Comparison of ENCODE assay signal across 19 cellular contexts in the genomic region with DNA sequence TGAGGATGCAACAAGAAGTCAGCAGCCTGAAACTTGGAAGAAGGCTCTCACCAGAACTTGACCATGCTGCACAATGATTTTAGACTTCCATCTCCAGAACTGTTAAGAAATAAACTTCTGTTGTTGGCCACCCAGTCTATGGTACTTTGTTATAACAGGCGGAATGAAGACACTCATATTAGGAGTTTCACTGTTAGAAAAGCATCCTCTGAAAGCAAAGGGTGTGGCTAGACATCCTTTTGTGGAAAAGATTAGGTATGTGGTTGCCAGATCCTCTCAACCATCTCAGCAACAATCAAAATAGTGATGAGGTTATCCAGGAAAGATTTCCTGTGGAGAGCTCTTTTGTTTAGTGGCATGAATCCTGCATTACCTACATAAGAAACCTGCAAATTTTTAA. TPM values are rescaled to one million over a fixed set of nuclear protein-coding genes. Genes with fewer than 3 reads are reported as not detected.
DNase-seq lines count a peak whose midpoint lies in the region; ATAC-seq, FAIRE-seq and TF ChIP-seq lines count a peak whose summit lies in the region.
"Had no signal": no experiment of that assay in that cellular context is flagged by ENCODE, and none has a peak within 500 bp of the region (broad histone marks: within the 10 kb centered on the region; RNA-seq: fewer than 3 reads in every experiment).

No MANE protein-coding gene starts in this region.

- H3K9me2 ChIP-seq in PC-3 (replicated peaks; ENCODE audit: low read length), result no peaks in the 10 kb centered on the region

- H3K4me2 ChIP-seq in astrocyte (ENCODE audit: low read length), result no peak overlapping the region
- no peak overlapping the region for H3K4me2 ChIP-seq in PC-3 (ENCODE audit: low read length)

- intact Hi-C loops in activated CD4-positive, alpha-beta T cell treated with anti-CD3 and anti-CD28 coated beads, Interleukin-2, amount 10 ng/mL, durations not matched to agents 24 days and 14 days (cut with micrococcal nuclease), result loop anchor here (1.0 to 10.0 kb wide), 5 partner anchors 13 to 301 kb away; no protein-coding TSS in a partner anchor
- intact Hi-C loops in PC-3 (cut with micrococcal nuclease), result no loop called here

- H3K4me1 Mint-ChIP-seq in activated CD4-positive, alpha-beta T cell treated with anti-CD3 and anti-CD28 coated beads, Interleukin-2, amount 10 ng/mL, durations not matched to agents 24 days and 14 days, result peaks cover 66% of the 10 kb centered on the region
- H3K4me1 Mint-ChIP-seq in T-helper 2 cell treated with Interferon-gamma antibody and Interleukin-4, amounts not matched to agents 5 μg/mL and 100 μg/mL, for 36 hours (ENCODE audit: low read depth), result peaks cover 68% of the 10 kb centered on the region
- H3K4me1 Mint-ChIP-seq in astrocyte (ENCODE audit: low read depth, unreplicated experiment), result peaks cover 28% of the 10 kb centered on the region

- ATAC-seq in GM19351 (IDR thresholded peaks at IDR 0.05; ENCODE audit: unreplicated experiment), result peak; percentile 32
- ATAC-seq in HG02870 (IDR thresholded peaks at IDR 0.05; ENCODE audit: unreplicated experiment), result no peak
- ATAC-seq in PC-3, result no peak

- POLR2A ChIA-PET in PC-3 (lab: Charles Lee; ENCODE audit: unreplicated experiment), result interaction anchor here (0.6 kb wide), 1 partner anchor 282 kb away, joined by 5 read pairs; no protein-coding TSS in a partner anchor

- no peak overlapping the region for H3K4me3 ChIP-seq in astrocyte (ENCODE audit: insufficient read depth, low read depth, low read length)
- no peak overlapping the region for H3K4me3 ChIP-seq in PC-3 (ENCODE audit: low read length)
- H3K4me3 ChIP-seq: BLaER1 treated with 17β-estradiol and CSF1 and Interleukin-3, amounts not matched to agents 10 nM and 100 nM had no signal

- peak; percentile 20 for FAIRE-seq in astrocyte (lab: Jason Lieb, UNC)
- FAIRE-seq: G401.6, RCC 7860 had no signal

- H3K4me1 ChIP-seq in astrocyte (ENCODE audit: insufficient read depth, low read length) (peaks cover 26% of the 10 kb centered on the region), PC-3 (ENCODE audit: insufficient read depth, low read length) (peaks cover 50% of the 10 kb centered on the region)

- TF ChIP-seq CTCF in astrocyte (IDR thresholded peaks at IDR 0.05; ENCODE audit: insufficient read depth, low read depth, low read length) (no peak), PC-3 (conservative IDR thresholded peaks at IDR 0.05; ENCODE audit: low read depth, low read length) (no peak)

- peaks cover 25% of the 10 kb centered on the region for H3K36me3 Mint-ChIP-seq in activated CD4-positive, alpha-beta T cell treated with anti-CD3 and anti-CD28 coated beads, Interleukin-2, amount 10 ng/mL, durations not matched to agents 24 days and 14 days (ENCODE audit: low read depth)
- H3K36me3 Mint-ChIP-seq in T-helper 2 cell treated with Interferon-gamma antibody and Interleukin-4, amounts not matched to agents 5 μg/mL and 100 μg/mL, for 36 hours (ENCODE audit: low read depth), result peaks cover 27% of the 10 kb centered on the region
- H3K36me3 Mint-ChIP-seq in astrocyte (ENCODE audit: low read depth, unreplicated experiment), result peaks cover 2% of the 10 kb centered on the region
- H3K36me3 Mint-ChIP-seq: CD8-positive, alpha-beta memory T cell had no signal

- no peaks in the 10 kb centered on the region for H3F3A ChIP-seq in PC-3 (ENCODE audit: low read length, unreplicated experiment)

- peak overlapping the region; percentile 47 for H3K4me3 Mint-ChIP-seq in activated CD4-positive, alpha-beta T cell treated with anti-CD3 and anti-CD28 coated beads, Interleukin-2, amount 10 ng/mL, durations not matched to agents 24 days and 14 days
- H3K4me3 Mint-ChIP-seq in T-helper 2 cell treated with Interferon-gamma antibody and Interleukin-4, amounts not matched to agents 5 μg/mL and 100 μg/mL, for 36 hours, result peak overlapping the region; percentile 39
- H3K4me3 Mint-ChIP-seq in astrocyte (ENCODE audit: unreplicated experiment), result no peak overlapping the region
- H3K4me3 Mint-ChIP-seq: CD8-positive, alpha-beta memory T cell had no signal

- H3K27ac ChIP-seq in astrocyte (ENCODE audit: low read depth, low read length) (no peak overlapping the region), PC-3 (ENCODE audit: low read length) (no peak overlapping the region)
- H3K27ac ChIP-seq: BLaER1 treated with 17β-estradiol and CSF1 and Interleukin-3, amounts not matched to agents 10 nM and 100 nM had no signal

- H3K27me3 ChIP-seq in astrocyte (ENCODE audit: insufficient read depth, low read length), result no peaks in the 10 kb centered on the region
- H3K27me3 ChIP-seq in PC-3 (ENCODE audit: low read length), result no peaks in the 10 kb centered on the region
- H3K27me3 ChIP-seq: BLaER1 treated with 17β-estradiol and CSF1 and Interleukin-3, amounts not matched to agents 10 nM and 100 nM had no signal

- H3K9ac ChIP-seq in astrocyte (ENCODE audit: low read length) (no peak overlapping the region), PC-3 (ENCODE audit: low read length) (no peak overlapping the region)
- H3K9ac ChIP-seq: BLaER1 treated with 17β-estradiol and CSF1 and Interleukin-3, amounts not matched to agents 10 nM and 100 nM had no signal

- no peak overlapping the region for H2AFZ ChIP-seq in astrocyte (ENCODE audit: low read depth, low read length)
- no peak overlapping the region for H2AFZ ChIP-seq in PC-3 (ENCODE audit: low read length)

- H3K9me3 ChIP-seq in astrocyte (ENCODE audit: insufficient read depth, low read depth, low read length) (no peaks in the 10 kb centered on the region), PC-3 (ENCODE audit: low read length) (no peaks in the 10 kb centered on the region)

- BruUV-seq in PC-3 (replicated peaks; lab: Mats Ljungman, UMichigan), result no TSS peak

- H3K9me3 Mint-ChIP-seq in activated CD4-positive, alpha-beta T cell treated with anti-CD3 and anti-CD28 coated beads, Interleukin-2, amount 10 ng/mL, durations not matched to agents 24 days and 14 days, result peaks cover 6% of the 10 kb centered on the region
- peaks cover 19% of the 10 kb centered on the region for H3K9me3 Mint-ChIP-seq in T-helper 2 cell treated with Interferon-gamma antibody and Interleukin-4, amounts not matched to agents 5 μg/mL and 100 μg/mL, for 36 hours
- H3K9me3 Mint-ChIP-seq in astrocyte (ENCODE audit: unreplicated experiment), result no peaks in the 10 kb centered on the region

- H4K20me1 ChIP-seq in astrocyte (ENCODE audit: insufficient read depth, low read length) (no peaks in the 10 kb centered on the region), PC-3 (ENCODE audit: low read length) (no peaks in the 10 kb centered on the region)
- H4K20me1 ChIP-seq: BLaER1 treated with 17β-estradiol and CSF1 and Interleukin-3, amounts not matched to agents 10 nM and 100 nM had no signal

- H3K27ac Mint-ChIP-seq in activated CD4-positive, alpha-beta T cell treated with anti-CD3 and anti-CD28 coated beads, Interleukin-2, amount 10 ng/mL, durations not matched to agents 24 days and 14 days, result peak overlapping the region; percentile 77
- H3K27ac Mint-ChIP-seq in T-helper 2 cell treated with Interferon-gamma antibody and Interleukin-4, amounts not matched to agents 5 μg/mL and 100 μg/mL, for 36 hours, result peak overlapping the region; percentile 64
- no peak overlapping the region for H3K27ac Mint-ChIP-seq in astrocyte (ENCODE audit: unreplicated experiment)
- H3K27ac Mint-ChIP-seq: CD8-positive, alpha-beta memory T cell had no signal

- H3K79me2 ChIP-seq in astrocyte (ENCODE audit: insufficient read depth, low read length) (peaks cover 8% of the 10 kb centered on the region), PC-3 (ENCODE audit: low read length) (peaks cover 68% of the 10 kb centered on the region)

- DNase-seq in activated CD4-positive, alpha-beta T cell treated with anti-CD3 and anti-CD28 coated beads, Interleukin-2, amount 10 ng/mL, durations not matched to agents 24 days and 14 days, result peak; percentile 68
- no peak for DNase-seq in activated CD4-positive, alpha-beta T cell treated with anti-CD3 and anti-CD28 coated beads for 4 hours
- no peak for DNase-seq in T-helper 2 cell treated with Interferon-gamma antibody and Interleukin-4, amounts not matched to agents 5 μg/mL and 100 μg/mL, for 36 hours (ENCODE audit: low spot score)
- DNase-seq in astrocyte (ENCODE audit: low read depth) (no peak), NCI-H1092 (lab: John Stamatoyannopoulos, UW) (no peak), PC-3 (no peak)
- DNase-seq: CD8-positive, alpha-beta memory T cell; DND-41; KBM-7; NCI-H1436 treated with DMSO at 0.1 percent for 48 hours; NCI-H2081; NCI-H226; NCI-H524 treated with DMSO at 0.1 percent for 48 hours; Right ventricle myocardium superior had no signal

- peaks cover 4% of the 10 kb centered on the region for H3K27me3 Mint-ChIP-seq in activated CD4-positive, alpha-beta T cell treated with anti-CD3 and anti-CD28 coated beads, Interleukin-2, amount 10 ng/mL, durations not matched to agents 24 days and 14 days
- H3K27me3 Mint-ChIP-seq in T-helper 2 cell treated with Interferon-gamma antibody and Interleukin-4, amounts not matched to agents 5 μg/mL and 100 μg/mL, for 36 hours (ENCODE audit: low read depth), result peaks cover 33% of the 10 kb centered on the region
- no peaks in the 10 kb centered on the region for H3K27me3 Mint-ChIP-seq in astrocyte (ENCODE audit: low read depth, unreplicated experiment)
- H3K27me3 Mint-ChIP-seq: CD8-positive, alpha-beta memory T cell had no signal

- CTCF ChIA-PET in PC-3 (lab: Charles Lee), result no interaction called here

- H3K36me3 ChIP-seq in astrocyte (ENCODE audit: insufficient read depth, low read length), result peaks cover 2% of the 10 kb centered on the region
- H3K36me3 ChIP-seq in PC-3 (ENCODE audit: low read depth, low read length), result peaks cover 10% of the 10 kb centered on the region
- H3K36me3 ChIP-seq: BLaER1 treated with 17β-estradiol and CSF1 and Interleukin-3, amounts not matched to agents 10 nM and 100 nM had no signal

RNA-seq across cellular contexts. Expression of gene ITGA2, which starts 20.7 kb away (rescaled TPM):
- 3.5 and 3.9 TPM in 2 replicates for total RNA-seq in activated CD4-positive, alpha-beta T cell treated with anti-CD3 and anti-CD28 coated beads, Interleukin-2, amount 10 ng/mL, durations not matched to agents 24 days and 14 days
- total RNA-seq in astrocyte (20.1 and 35.9 TPM in 2 replicates), PC-3 (2014; rRNA removed) (32.4 and 36.7 TPM in 2 replicates)
